7 cellular contexts compared by ENCODE assay signal in the genomic region with DNA sequence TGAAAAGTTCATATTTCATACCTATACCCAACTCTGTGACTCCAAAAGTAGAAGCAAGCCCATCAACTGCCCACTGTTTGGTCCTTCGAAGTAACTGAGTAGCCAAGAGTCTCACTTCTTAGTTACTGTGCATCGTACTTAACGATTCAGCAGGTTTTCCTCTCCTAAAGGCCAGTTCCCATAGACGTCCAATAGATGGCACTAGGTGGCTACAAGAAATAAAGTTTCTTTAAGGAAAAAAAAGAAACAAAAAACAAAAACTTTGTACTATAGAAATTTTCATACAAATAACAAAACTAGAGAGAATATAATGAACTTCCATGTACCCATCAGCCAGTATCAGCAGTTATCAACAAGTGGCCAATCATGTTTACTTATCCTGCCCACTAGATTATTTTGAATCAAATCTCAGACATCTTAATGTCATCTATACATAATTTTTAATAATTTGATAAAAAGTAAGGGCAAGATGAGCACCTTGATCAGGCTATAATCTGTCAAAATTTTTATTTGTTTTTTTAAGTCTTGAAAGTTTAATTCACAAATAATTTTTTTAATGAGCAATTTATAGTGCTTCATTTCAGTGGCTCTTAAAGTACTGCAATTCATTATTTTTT.
A peak's percentile ranks its signal among the peaks of the same experiment; 100 is the strongest.
DNase-seq lines count a peak whose midpoint lies in the region; ATAC-seq and TF ChIP-seq lines count a peak whose summit lies in the region.

No MANE protein-coding gene starts in this region.

- H3K9me3 Mint-ChIP-seq in GM23338 (no peaks in the 10 kb centered on the region), MCF 10A (ENCODE audit: unreplicated experiment) (no peaks in the 10 kb centered on the region)

- peaks cover 2% of the 10 kb centered on the region for H3K27me3 Mint-ChIP-seq in GM23338 (ENCODE audit: insufficient read depth, low read depth, poor library complexity)
- no peaks in the 10 kb centered on the region for H3K27me3 Mint-ChIP-seq in MCF 10A (ENCODE audit: insufficient read depth, unreplicated experiment)

- no peak overlapping the region for H3K4me2 ChIP-seq in GM23338

- H3K36me3 ChIP-seq in GM23338 (ENCODE audit: insufficient read depth) (no peaks in the 10 kb centered on the region), uterus (no peaks in the 10 kb centered on the region)

- no peak overlapping the region for H3K27ac ChIP-seq in GM23338 (ENCODE audit: low read depth)
- H3K27ac ChIP-seq in uterus = no peak overlapping the region

- no peaks in the 10 kb centered on the region for H3K9me3 ChIP-seq in uterus

- no peak for TF ChIP-seq POLR2A in uterus (IDR thresholded peaks at IDR 0.05)

- TF ChIP-seq CTCF in GM23338 (conservative IDR thresholded peaks at IDR 0.05; ENCODE audit: low read depth in 2 of 2) = peak; percentile 74 to 94
- TF ChIP-seq CTCF in MCF 10A (IDR thresholded peaks at IDR 0.05; ENCODE audit: unreplicated experiment) = peak; percentile 77
- TF ChIP-seq CTCF in uterus (IDR thresholded peaks at IDR 0.05) = peak; percentile 44 to 66 (median 53)

- H3K4me1 ChIP-seq in GM23338 (ENCODE audit: insufficient read depth) (no peaks in the 10 kb centered on the region), uterus (no peaks in the 10 kb centered on the region)

- CTCF ChIA-PET in MCF 10A (lab: Yijun Ruan, JAX) = interaction anchor here (0.7 to 14.6 kb wide), 10 partner anchors 9 to 383 kb away, joined by 3 to 214 read pairs (median 6); no protein-coding TSS in a partner anchor

- no peaks in the 10 kb centered on the region for H3F3A ChIP-seq in GM23338 (replicated peaks; ENCODE audit: low read depth)

- H4K20me1 ChIP-seq in GM23338 (replicated peaks; ENCODE audit: insufficient read depth) = no peaks in the 10 kb centered on the region

- intact Hi-C loops in MCF 10A (cut with micrococcal nuclease) = loop anchor here (1.0 kb wide), 2 partner anchors 90 to 146 kb away; no protein-coding TSS in a partner anchor
- intact Hi-C loops in uterus (cut with DNase I; ENCODE audit: low total_unique reads) = loop anchor here (10.0 kb wide), 1 partner anchor 91 kb away; no protein-coding TSS in a partner anchor

- H2AFZ ChIP-seq in GM23338 = no peak overlapping the region

- H3K36me3 Mint-ChIP-seq in GM23338 (ENCODE audit: low read depth) (no peaks in the 10 kb centered on the region), MCF 10A (ENCODE audit: insufficient read depth, unreplicated experiment) (no peaks in the 10 kb centered on the region)

- BruUV-seq in MCF 10A (replicated peaks; lab: Mats Ljungman, UMichigan) = no TSS peak

- no peaks in the 10 kb centered on the region for H3K79me2 ChIP-seq in GM23338 (replicated peaks; ENCODE audit: insufficient read depth)

- POLR2A ChIA-PET in MCF 10A (lab: Yijun Ruan, JAX) = no interaction called here

- H3K4me3 Mint-ChIP-seq in GM23338 (no peak overlapping the region), MCF 10A (ENCODE audit: unreplicated experiment) (no peak overlapping the region)

- H3K4me1 Mint-ChIP-seq in GM23338 = peaks cover 4% of the 10 kb centered on the region; the same call in 2 of the 3 replicates
- H3K4me1 Mint-ChIP-seq in MCF 10A (ENCODE audit: insufficient read depth, unreplicated experiment) = no peaks in the 10 kb centered on the region

- H3K27ac Mint-ChIP-seq in GM23338 (no peak overlapping the region), MCF 10A (ENCODE audit: low read depth, unreplicated experiment) (no peak overlapping the region)

- ATAC-seq in GM23338 = peak; percentile 61
- ATAC-seq in left lobe of liver = peak; percentile 84

- DNase-seq in EL = peak; percentile 51
- peak; percentile 83 for DNase-seq in GM23338 (ENCODE audit: low spot score)
- peak; percentile 40 to 47 for DNase-seq in NCI-H446 (lab: John Stamatoyannopoulos, UW)
- DNase-seq in MCF 10A (ENCODE audit: unreplicated experiment) = peak; percentile 69
- no peak for DNase-seq in left lobe of liver (ENCODE audit: low spot score)
- peak in 1 of 2 donors; percentile 17 for DNase-seq in uterus
- no peak for DNase-seq in activated CD8-positive, alpha-beta memory T cell treated with anti-CD3 and anti-CD28 coated beads, Interleukin-2, amount 50 U/mL, for 48 hours

- no peaks in the 10 kb centered on the region for H3K9me2 ChIP-seq in GM23338 (ENCODE audit: insufficient read depth)

- H3K27me3 ChIP-seq in GM23338 (ENCODE audit: insufficient read depth) (no peaks in the 10 kb centered on the region), uterus (no peaks in the 10 kb centered on the region)

- no peak overlapping the region for H3K4me3 ChIP-seq in GM23338
- no peak overlapping the region for H3K4me3 ChIP-seq in uterus

TF ChIP-seq in GM23338, 12 proteins besides CTCF, POLR2A, EP300 and RAD21 (continues in another document):
- no peak for TF ChIP-seq EZH2 (IDR thresholded peaks at IDR 0.05; ENCODE audit: low read depth, unreplicated experiment)
- no peak for TF ChIP-seq NANOG (IDR thresholded peaks at IDR 0.05; ENCODE audit: borderline replicate concordance)
- no peak for TF ChIP-seq ZNF114 (CRISPR knock-in tag; IDR thresholded peaks at IDR 0.05)
- no peak for TF ChIP-seq CREB1 (CRISPR knock-in tag; IDR thresholded peaks at IDR 0.05; ENCODE audit: low read depth)
- TF ChIP-seq, protein P1, sequence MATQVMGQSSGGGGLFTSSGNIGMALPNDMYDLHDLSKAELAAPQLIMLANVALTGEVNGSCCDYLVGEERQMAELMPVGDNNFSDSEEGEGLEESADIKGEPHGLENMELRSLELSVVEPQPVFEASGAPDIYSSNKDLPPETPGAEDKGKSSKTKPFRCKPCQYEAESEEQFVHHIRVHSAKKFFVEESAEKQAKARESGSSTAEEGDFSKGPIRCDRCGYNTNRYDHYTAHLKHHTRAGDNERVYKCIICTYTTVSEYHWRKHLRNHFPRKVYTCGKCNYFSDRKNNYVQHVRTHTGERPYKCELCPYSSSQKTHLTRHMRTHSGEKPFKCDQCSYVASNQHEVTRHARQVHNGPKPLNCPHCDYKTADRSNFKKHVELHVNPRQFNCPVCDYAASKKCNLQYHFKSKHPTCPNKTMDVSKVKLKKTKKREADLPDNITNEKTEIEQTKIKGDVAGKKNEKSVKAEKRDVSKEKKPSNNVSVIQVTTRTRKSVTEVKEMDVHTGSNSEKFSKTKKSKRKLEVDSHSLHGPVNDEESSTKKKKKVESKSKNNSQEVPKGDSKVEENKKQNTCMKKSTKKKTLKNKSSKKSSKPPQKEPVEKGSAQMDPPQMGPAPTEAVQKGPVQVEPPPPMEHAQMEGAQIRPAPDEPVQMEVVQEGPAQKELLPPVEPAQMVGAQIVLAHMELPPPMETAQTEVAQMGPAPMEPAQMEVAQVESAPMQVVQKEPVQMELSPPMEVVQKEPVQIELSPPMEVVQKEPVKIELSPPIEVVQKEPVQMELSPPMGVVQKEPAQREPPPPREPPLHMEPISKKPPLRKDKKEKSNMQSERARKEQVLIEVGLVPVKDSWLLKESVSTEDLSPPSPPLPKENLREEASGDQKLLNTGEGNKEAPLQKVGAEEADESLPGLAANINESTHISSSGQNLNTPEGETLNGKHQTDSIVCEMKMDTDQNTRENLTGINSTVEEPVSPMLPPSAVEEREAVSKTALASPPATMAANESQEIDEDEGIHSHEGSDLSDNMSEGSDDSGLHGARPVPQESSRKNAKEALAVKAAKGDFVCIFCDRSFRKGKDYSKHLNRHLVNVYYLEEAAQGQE (IDR thresholded peaks at IDR 0.05; ENCODE audit: unreplicated experiment) = no peak
- TF ChIP-seq JUNB (IDR thresholded peaks at IDR 0.05; ENCODE audit: unreplicated experiment) = no peak

Comparison
In these comparisons a context has a peak if more than half of its experiments do, and no peak if none do; other contexts are left out.
1. DNase-seq: peak in EL (single experiment), GM23338 (single experiment), NCI-H446 (2 of 2) and MCF 10A (single experiment); none in left lobe of liver (single experiment) and activated CD8-positive, alpha-beta memory T cell treated with anti-CD3 and anti-CD28 coated beads, Interleukin-2, amount 50 U/mL, for 48 hours (single experiment).
2. Peak in every context shown above with its lines, with median percentiles within 50 percentile points of each other: CTCF ChIP-seq.